14 cellular contexts compared by ENCODE assay signal in the genomic region with DNA sequence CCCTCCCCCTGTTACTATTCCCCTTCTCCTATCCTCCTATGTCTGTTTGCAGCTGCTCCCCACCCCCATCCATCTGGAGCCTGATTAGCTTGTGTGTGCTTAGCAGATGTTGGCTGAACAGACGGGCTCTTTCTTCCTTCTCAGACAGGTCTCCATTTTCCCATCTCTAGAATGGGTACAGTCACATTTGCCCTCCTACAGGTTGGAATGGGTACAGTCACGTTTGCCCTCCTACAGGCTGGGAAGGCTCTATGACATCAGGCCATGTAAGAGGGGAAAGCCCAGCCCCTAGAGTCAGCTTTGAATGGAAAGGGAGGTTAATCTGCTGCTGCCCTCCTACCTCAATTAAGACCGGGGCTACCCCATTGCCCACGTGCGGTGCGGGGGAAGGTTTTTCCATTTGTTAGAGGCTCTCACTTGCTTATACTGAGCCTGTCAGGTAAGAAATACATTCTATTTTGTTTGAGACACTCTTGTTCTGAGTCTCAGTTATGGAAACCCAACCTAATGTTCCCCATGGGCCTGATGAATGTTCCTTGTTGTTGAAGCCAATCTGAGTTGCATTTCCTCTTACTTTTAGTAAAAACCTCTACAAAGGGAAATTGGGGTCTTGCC. TPM values are rescaled to one million over a fixed set of nuclear protein-coding genes. Genes with fewer than 3 reads are reported as not detected.
A peak's percentile ranks its signal among the peaks of the same experiment; 100 is the strongest.
DNase-seq lines count a peak whose midpoint lies in the region; ATAC-seq, FAIRE-seq and TF ChIP-seq lines count a peak whose summit lies in the region.
"Had no signal": no experiment of that assay in that cellular context is flagged by ENCODE, and none has a peak within 500 bp of the region (broad histone marks: within the 10 kb centered on the region; RNA-seq: fewer than 3 reads in every experiment).

No MANE protein-coding gene starts in this region.

- no peak overlapping the region for H2BK5ac ChIP-seq in neuronal stem cell (ENCODE audit: low read length)

- H3K9me3 ChIP-seq in GM12878 (replicated peaks; ENCODE audit: control insufficient read depth, insufficient read depth, low read length) (no peaks in the 10 kb centered on the region), neuronal stem cell (replicated peaks in 1 of 2; ENCODE audit: control insufficient read depth in 2 of 2, insufficient read depth in 1 of 2, low read depth in 1 of 2, low read length in 2 of 2) (no peaks in the 10 kb centered on the region)

- H3K79me1 ChIP-seq in neuronal stem cell (ENCODE audit: low read depth, low read length) = no peaks in the 10 kb centered on the region

- H3K4me3 ChIP-seq in GM12878 = no peak overlapping the region
- no peak overlapping the region for H3K4me3 ChIP-seq in neuronal stem cell (ENCODE audit: low read length in 2 of 2)

- ATAC-seq in GM12878 (peak; percentile 39), HG02571 (IDR thresholded peaks at IDR 0.05; ENCODE audit: unreplicated experiment) (no peak)
- ATAC-seq in stimulated activated effector memory CD8-positive, alpha-beta T cell treated with anti-CD3 and anti-CD28 coated beads, Interleukin-12 subunit alpha, Interleukin-12 subunit beta, amount 100 ng/mL, for 72 hours = peak; percentile 2

- no peak overlapping the region for H2AK5ac ChIP-seq in neuronal stem cell (ENCODE audit: low read depth, low read length)

- CTCF ChIA-PET in GM12878 (lab: Yijun Ruan, JAX) = interaction anchor here (0.6 to 14.6 kb wide), 4 partner anchors 9 to 108 kb away, joined by 3 to 803 read pairs (median 6); partner anchors contain the start of genes NDUFB7 and ZNF333

- no peak overlapping the region for H3K14ac ChIP-seq in neuronal stem cell (ENCODE audit: low read length)

- no TSS peak for BruUV-seq in GM12878 (replicated peaks; lab: Mats Ljungman, UMichigan)

- H4K91ac ChIP-seq in neuronal stem cell (ENCODE audit: low read depth, low read length, poor library complexity) = no peak overlapping the region

- no peak overlapping the region for H3K4me2 ChIP-seq in GM12878 (ENCODE audit: control insufficient read depth, insufficient read depth)
- H3K4me2 ChIP-seq in neuronal stem cell (ENCODE audit: insufficient read depth, low read length, poor library complexity, severe bottlenecking) = no peak overlapping the region

- 12% methylated on average over 6 of the region's 6 CpGs for WGBS in GM12878 (ENCODE audit: insufficient coverage, insufficient replicate concordance, low lambda C conversion rate, missing lambda C conversion rate)
- WGBS in neuronal stem cell (ENCODE audit: extremely low coverage in 2 of 2, insufficient read length in 2 of 2, insufficient replicate concordance in 1 of 2), 2 donors = no CpG with 5 or more reads among the region's 6 CpGs

- SMC1A ChIA-PET in GM12878 (lab: Charles Lee; ENCODE audit: uncharacterized antibody, unreplicated experiment) = interaction anchor here (1.4 to 12.5 kb wide), 4 partner anchors 23 to 107 kb away, joined by 4 to 558 read pairs (median 10); partner anchors contain the start of gene ZNF333

- peak overlapping the region; percentile 12 for H3K27ac Mint-ChIP-seq in stimulated activated effector memory CD8-positive, alpha-beta T cell treated with anti-CD3 and anti-CD28 coated beads, Interleukin-12 subunit alpha, Interleukin-12 subunit beta, amount 100 ng/mL, for 72 hours

- TF ChIP-seq RAD21 in GM12878 (IDR thresholded peaks at IDR 0.05; ENCODE audit: insufficient read depth, low read depth, low read length) = no peak

- H3K27me3 ChIP-seq in GM12878 (replicated peaks in 1 of 2; ENCODE audit: control insufficient read depth in 2 of 2, insufficient read depth in 2 of 2, low read length in 1 of 2) (no peaks in the 10 kb centered on the region), neuronal stem cell (ENCODE audit: control insufficient read depth in 3 of 3, insufficient read depth in 3 of 3, low read depth in 1 of 3, low read length in 3 of 3) (no peaks in the 10 kb centered on the region)

- H3K4me1 Mint-ChIP-seq in stimulated activated effector memory CD8-positive, alpha-beta T cell treated with anti-CD3 and anti-CD28 coated beads, Interleukin-12 subunit alpha, Interleukin-12 subunit beta, amount 100 ng/mL, for 72 hours = peaks cover 13% of the 10 kb centered on the region

- no peak overlapping the region for H2BK15ac ChIP-seq in neuronal stem cell (ENCODE audit: low read length)

- H3K27ac ChIP-seq in GM12878 (ENCODE audit: control insufficient read depth, insufficient read depth) (no peak overlapping the region; the same call in 1 of the 2 replicates), neuronal stem cell (replicated peaks; ENCODE audit: low read length) (no peak overlapping the region)
- H3K27ac ChIP-seq: HL-60, RWPE1 had no signal

- intact Hi-C loops in GM12878 (cut with micrococcal nuclease; ENCODE audit: unreplicated experiment) = no loop called here

- H3K9me3 Mint-ChIP-seq in stimulated activated effector memory CD8-positive, alpha-beta T cell treated with anti-CD3 and anti-CD28 coated beads, Interleukin-12 subunit alpha, Interleukin-12 subunit beta, amount 100 ng/mL, for 72 hours = no peaks in the 10 kb centered on the region

- no peak overlapping the region for H3K18ac ChIP-seq in neuronal stem cell (ENCODE audit: low read length)

- peaks cover 5% of the 10 kb centered on the region for H3K36me3 Mint-ChIP-seq in stimulated activated effector memory CD8-positive, alpha-beta T cell treated with anti-CD3 and anti-CD28 coated beads, Interleukin-12 subunit alpha, Interleukin-12 subunit beta, amount 100 ng/mL, for 72 hours

- no peak for TF ChIP-seq POLR2A in GM12878 (IDR thresholded peaks at IDR 0.05; ENCODE audit: low read depth, low read length)

- H3K23ac ChIP-seq in neuronal stem cell (ENCODE audit: low read depth, low read length, poor library complexity) = no peak overlapping the region

- in situ Hi-C loops in GM12878 (cut with MboI) = loop anchor here (25.0 kb wide), 1 partner anchor 2007 kb away; no protein-coding TSS in a partner anchor

- no peak overlapping the region for H3K9ac ChIP-seq in GM12878 (ENCODE audit: control insufficient read depth, insufficient read depth, low read length)
- H3K9ac ChIP-seq in neuronal stem cell (ENCODE audit: low read depth, low read length, poor library complexity) = no peak overlapping the region

- peaks cover 25% of the 10 kb centered on the region for H3K79me2 ChIP-seq in GM12878 (ENCODE audit: control insufficient read depth, insufficient read depth, low read length)

- H2BK12ac ChIP-seq in neuronal stem cell (ENCODE audit: low read length) = no peak overlapping the region

- no peak overlapping the region; the same call in 1 of the 2 replicates for H2AFZ ChIP-seq in GM12878 (ENCODE audit: control insufficient read depth, low read depth, low read length)
- no peak overlapping the region for H2AFZ ChIP-seq in neuronal stem cell (ENCODE audit: low read length)

- DNase-seq in activated effector memory CD4-positive, alpha-beta T cell treated with anti-CD3 and anti-CD28 coated beads, Interleukin-2, amount 50 U/mL, for 16 hours = peak; percentile 88
- DNase-seq in activated effector memory CD4-positive, alpha-beta T cell treated with Interleukin-2 at 50 U/mL for 16 hours = no peak
- peak; percentile 20 for DNase-seq in RKO (ENCODE audit: low spot score)
- peak; percentile 57 for DNase-seq in GM12878 (ENCODE audit: low read depth, low spot score)
- no peak for DNase-seq in stimulated activated effector memory CD8-positive, alpha-beta T cell treated with anti-CD3 and anti-CD28 coated beads, Interleukin-12 subunit alpha, Interleukin-12 subunit beta, amount 100 ng/mL, for 72 hours (ENCODE audit: low spot score in 2 of 2)
- DNase-seq in GF-D8 (lab: John Stamatoyannopoulos, UW) = no peak
- no peak for DNase-seq in neuronal stem cell (ENCODE audit: low spot score)
- DNase-seq: DND-41, NCI-H226, T-helper 9 cell had no signal

- no peak overlapping the region for H3K4ac ChIP-seq in neuronal stem cell (ENCODE audit: low read length)

- H2BK120ac ChIP-seq in neuronal stem cell (ENCODE audit: low read depth, low read length) = no peak overlapping the region

- peak in 2 of 3 experiments; percentile 23 to 26; a peak in 2 of 6 replicates for TF ChIP-seq CTCF in GM12878 (IDR thresholded peaks at IDR 0.05 in 2 of 3, conservative IDR thresholded peaks at IDR 0.05 in 1 of 3; ENCODE audit: control insufficient read depth in 2 of 3, extremely low read depth in 1 of 3, insufficient read depth in 1 of 3, low read depth in 3 of 3, low read length in 3 of 3)

- no peak overlapping the region for H3K4me3 Mint-ChIP-seq in stimulated activated effector memory CD8-positive, alpha-beta T cell treated with anti-CD3 and anti-CD28 coated beads, Interleukin-12 subunit alpha, Interleukin-12 subunit beta, amount 100 ng/mL, for 72 hours

- no peak for FAIRE-seq in GM12878 (lab: Jason Lieb, UNC)

- no peaks in the 10 kb centered on the region for H3K36me3 ChIP-seq in GM12878 (ENCODE audit: control insufficient read depth in 2 of 2, insufficient read depth in 2 of 2, low read length in 1 of 2)
- no peaks in the 10 kb centered on the region for H3K36me3 ChIP-seq in neuronal stem cell (replicated peaks in 1 of 2; ENCODE audit: control insufficient read depth in 2 of 2, insufficient read depth in 2 of 2, low read length in 2 of 2)

- RAD21 ChIA-PET in GM12878 (lab: Charles Lee; ENCODE audit: unreplicated experiment) = interaction anchor here (0.6 to 13.6 kb wide), 5 partner anchors 23 to 106 kb away, joined by 3 to 593 read pairs (median 5); partner anchors contain the start of gene ZNF333

- H3K4me1 ChIP-seq in GM12878 (ENCODE audit: control insufficient read depth, insufficient read depth, low read length) (peaks cover 19% of the 10 kb centered on the region), neuronal stem cell (ENCODE audit: control insufficient read depth in 2 of 2, insufficient read depth in 1 of 2, low read depth in 1 of 2, low read length in 2 of 2) (no peaks in the 10 kb centered on the region)

- peak in 1 of 2 experiments; percentile 44; a peak in 1 of 4 replicates for TF ChIP-seq EP300 in GM12878 (IDR thresholded peaks at IDR 0.05; ENCODE audit: borderline replicate concordance in 1 of 2, control insufficient read depth in 1 of 2, low read depth in 2 of 2, low read length in 2 of 2)

- no peak overlapping the region for H4K8ac ChIP-seq in neuronal stem cell (ENCODE audit: low read depth, low read length)

- no peaks in the 10 kb centered on the region for H4K20me1 ChIP-seq in GM12878 (ENCODE audit: control insufficient read depth, insufficient read depth)

- POLR2A ChIA-PET in GM12878 (lab: Charles Lee) = interaction anchor here (0.5 to 11.9 kb wide), 4 partner anchors 24 to 163 kb away, joined by 4 to 190 read pairs (median 8); partner anchors contain the start of gene ZNF333

RNA-seq across cellular contexts. Expression of gene CLEC17A, which starts 2.2 kb away (rescaled TPM):
- 178 and 204 TPM in 2 replicates for total RNA-seq in GM12878 (2013; cell fraction: nucleolus; rRNA removed)
- total RNA-seq in GM12878 (2014; rRNA removed) (124 and 147 TPM in 2 replicates), GM12878 (2014; rRNA removed; fragmentation: Illumina TruSeq; extraction: Trizol) (109 and 116 TPM in 2 replicates), GM12878 (2021) (99.0 and 105 TPM in 2 replicates)
- polyA plus RNA-seq in GM12878 (2011; ENCODE audit: low read depth) = 43.1 TPM
- polyA plus RNA-seq in GM12878 (2011; rRNA removed) (92.7 and 131 TPM in 2 replicates), GM12878 (2014; fragmentation: Illumina TruSeq; extraction: Trizol) (95.7 and 106 TPM in 2 replicates), GM12878 (2014; fragmentation: Nextera tagmentation; extraction: Ambion mirVana) (10 to 100 TPM; 12.9 to 14.9 TPM), GM12878 (2014; rRNA removed) (101 and 102 TPM in 2 replicates), GM12878 (2016; fragmentation: Nextera tagmentation; extraction: Ambion mirVana) (10 to 100 TPM; 46.4 to 54.3 TPM)
- polyA plus RNA-seq in GM12878 (2011; cell fraction: cytosol; rRNA removed) = 118 and 151 TPM in 2 replicates
- 93.3 and 106 TPM in 2 replicates for polyA plus RNA-seq in GM12878 (2011; cell fraction: nucleus; rRNA removed)
- polyA plus RNA-seq in GM12878 (2012) = 48.7 and 56.3 TPM in 2 replicates
- polyA minus RNA-seq in GM12878 (2011; rRNA and poly(A)+ RNA removed) = 215 and 263 TPM in 2 replicates
- 40.0 and 52.2 TPM in 2 replicates for polyA minus RNA-seq in GM12878 (2011; cell fraction: cytosol; rRNA and poly(A)+ RNA removed)
- 30.3 and 34.0 TPM in 2 replicates for polyA minus RNA-seq in GM12878 (2011; cell fraction: nucleus; rRNA and poly(A)+ RNA removed)
- polyA plus RNA-seq in neuronal stem cell (2013, experiment 1 of 2) = not detected
- polyA plus RNA-seq in neuronal stem cell (2013, experiment 2 of 2) = not detected
- total RNA-seq: M059J had no signal

RNA-seq across cellular contexts. Expression of gene NDUFB7, which starts 8.9 kb away (rescaled TPM):
- 10.7 and 13.1 TPM in 2 replicates for total RNA-seq in GM12878 (2013; cell fraction: nucleolus; rRNA removed)
- 366 and 434 TPM in 2 replicates for total RNA-seq in GM12878 (2014; rRNA removed)
- total RNA-seq in GM12878 (2014; rRNA removed; fragmentation: Illumina TruSeq; extraction: Trizol) = 76.1 and 95.5 TPM in 2 replicates
- total RNA-seq in GM12878 (2021) = 220 and 223 TPM in 2 replicates
- polyA plus RNA-seq in GM12878 (2011; ENCODE audit: low read depth) = 28.6 TPM
- 36.6 and 145 TPM in 2 replicates for polyA plus RNA-seq in GM12878 (2011; rRNA removed)
- 315 and 605 TPM in 2 replicates for polyA plus RNA-seq in GM12878 (2011; cell fraction: cytosol; rRNA removed)
- 183 and 221 TPM in 2 replicates for polyA plus RNA-seq in GM12878 (2011; cell fraction: nucleus; rRNA removed)
- 141 and 142 TPM in 2 replicates for polyA plus RNA-seq in GM12878 (2012)
- polyA plus RNA-seq in GM12878 (2014; fragmentation: Illumina TruSeq; extraction: Trizol) = 1.2 and 20.2 TPM in 2 replicates
- 10 to 100 TPM; 14.6 to 72.4 TPM for polyA plus RNA-seq in GM12878 (2014; fragmentation: Nextera tagmentation; extraction: Ambion mirVana)
- polyA plus RNA-seq in GM12878 (2014; rRNA removed) = 480 and 530 TPM in 2 replicates
- polyA plus RNA-seq in GM12878 (2016; fragmentation: Nextera tagmentation; extraction: Ambion mirVana) = 100 to 1,000 TPM; 415 to 425 TPM
- 30.6 and 79.5 TPM in 2 replicates for polyA minus RNA-seq in GM12878 (2011; rRNA and poly(A)+ RNA removed)
- 49.7 and 52.9 TPM in 2 replicates for polyA minus RNA-seq in GM12878 (2011; cell fraction: cytosol; rRNA and poly(A)+ RNA removed)
- 19.3 and 21.0 TPM in 2 replicates for polyA minus RNA-seq in GM12878 (2011; cell fraction: nucleus; rRNA and poly(A)+ RNA removed)
- 181 TPM for polyA plus RNA-seq in neuronal stem cell (2013, experiment 1 of 2)
- 175 TPM for polyA plus RNA-seq in neuronal stem cell (2013, experiment 2 of 2)

RNA-seq across cellular contexts. Expression of gene TECR, which starts 51.3 kb away (rescaled TPM):
- total RNA-seq in GM12878 (2013; cell fraction: nucleolus; rRNA removed) = 31.1 and 32.1 TPM in 2 replicates
- total RNA-seq in GM12878 (2014; rRNA removed) = 54.0 and 70.3 TPM in 2 replicates
- total RNA-seq in GM12878 (2014; rRNA removed; fragmentation: Illumina TruSeq; extraction: Trizol) = 36.3 TPM in 2 replicates
- total RNA-seq in GM12878 (2021) = 86.1 and 92.0 TPM in 2 replicates
- 27.9 TPM for polyA plus RNA-seq in GM12878 (2011; ENCODE audit: low read depth)
- polyA plus RNA-seq in GM12878 (2011; rRNA removed) = 12.0 and 37.4 TPM in 2 replicates
- polyA plus RNA-seq in GM12878 (2011; cell fraction: cytosol; rRNA removed) = 56.8 and 68.9 TPM in 2 replicates
- 130 and 132 TPM in 2 replicates for polyA plus RNA-seq in GM12878 (2011; cell fraction: nucleus; rRNA removed)
- polyA plus RNA-seq in GM12878 (2012) = 62.6 and 65.3 TPM in 2 replicates
- polyA plus RNA-seq in GM12878 (2014; fragmentation: Illumina TruSeq; extraction: Trizol) = 27.2 and 65.9 TPM in 2 replicates
- polyA plus RNA-seq in GM12878 (2014; fragmentation: Nextera tagmentation; extraction: Ambion mirVana) = 10 to 100 TPM in 1 of 2 experiments, 1 to 10 TPM in 1; 9.6 to 23.9 TPM
- 62.5 and 83.3 TPM in 2 replicates for polyA plus RNA-seq in GM12878 (2014; rRNA removed)
- 100 to 1,000 TPM; 148 to 157 TPM for polyA plus RNA-seq in GM12878 (2016; fragmentation: Nextera tagmentation; extraction: Ambion mirVana)
- polyA minus RNA-seq in GM12878 (2011; rRNA and poly(A)+ RNA removed) = 38.9 and 62.4 TPM in 2 replicates
- polyA minus RNA-seq in GM12878 (2011; cell fraction: cytosol; rRNA and poly(A)+ RNA removed) = 55.6 and 60.3 TPM in 2 replicates
- polyA minus RNA-seq in GM12878 (2011; cell fraction: nucleus; rRNA and poly(A)+ RNA removed) = 27.8 and 41.1 TPM in 2 replicates
- polyA plus RNA-seq in neuronal stem cell (2013, experiment 1 of 2) = 225 TPM
- 213 TPM for polyA plus RNA-seq in neuronal stem cell (2013, experiment 2 of 2)

Comparison
In these comparisons a context has a peak if more than half of its experiments do, and no peak if none do; other contexts are left out.
1. DNase-seq: peak in activated effector memory CD4-positive, alpha-beta T cell treated with anti-CD3 and anti-CD28 coated beads, Interleukin-2, amount 50 U/mL, for 16 hours (single experiment), RKO (single experiment) and GM12878 (single experiment); none in activated effector memory CD4-positive, alpha-beta T cell treated with Interleukin-2 at 50 U/mL for 16 hours (single experiment), stimulated activated effector memory CD8-positive, alpha-beta T cell treated with anti-CD3 and anti-CD28 coated beads, Interleukin-12 subunit alpha, Interleukin-12 subunit beta, amount 100 ng/mL, for 72 hours (0 of 2), GF-D8 (single experiment) and neuronal stem cell (single experiment).